Comparison of ENCODE assay signal across 23 cellular contexts in genomic region chr7:42065942-42066341, GRCh38.
DNase-seq lines count a peak whose midpoint lies in the region; ATAC-seq, FAIRE-seq and TF ChIP-seq lines count a peak whose summit lies in the region.
"Had no signal": no experiment of that assay in that cellular context is flagged by ENCODE, and none has a peak within 500 bp of the region (broad histone marks: within the 10 kb centered on the region; RNA-seq: fewer than 3 reads in every experiment).

No MANE protein-coding gene starts in this region.

- no peak overlapping the region for H2BK12ac ChIP-seq in H9 (ENCODE audit: insufficient read length, low read depth, low read length)

- H2BK20ac ChIP-seq in H9 (ENCODE audit: low read depth, low read length, poor library complexity, severe bottlenecking): no peak overlapping the region

- no peaks in the 10 kb centered on the region for H3K9me3 ChIP-seq in H9 (ENCODE audit: control insufficient read depth, low read depth, low read length)
- H3K9me3 ChIP-seq in iPS-20b (ENCODE audit: insufficient read depth, low read depth, low read length): no peaks in the 10 kb centered on the region
- H3K9me3 ChIP-seq: vagina had no signal

- H3K27me3 ChIP-seq in H9 (ENCODE audit: insufficient read depth, low read length) (no peaks in the 10 kb centered on the region; the same call in 1 of the 2 replicates), iPS-20b (ENCODE audit: insufficient read depth, low read length) (no peaks in the 10 kb centered on the region)
- H3K27me3 ChIP-seq: vagina had no signal

- peak overlapping the region; percentile 31 to 93 (median 86) for H3K27ac Mint-ChIP-seq in H9
- H3K27ac Mint-ChIP-seq: activated CD8-positive, alpha-beta memory T cell treated with anti-CD3 and anti-CD28 coated beads, Interleukin-2, amount 10 ng/mL, durations not matched to agents 7 days and 5 days; CD4-positive, CD25-positive, alpha-beta regulatory T cell; natural killer cell treated with Interleukin-12 subunit alpha and Interleukin-12 subunit beta and Interleukin-15 and Interleukin-18, amount 100 ng/mL, for 72 hours had no signal

- H3K23me2 ChIP-seq in H9 (ENCODE audit: insufficient read length, low read depth, low read length, poor library complexity, severe bottlenecking): no peaks in the 10 kb centered on the region

- TF ChIP-seq CTCF in H9 (conservative IDR thresholded peaks at IDR 0.05): no peak
- TF ChIP-seq CTCF in astrocyte of the spinal cord (IDR thresholded peaks at IDR 0.05; ENCODE audit: low read depth, low read length): no peak

- no peak for DNase-seq in H9
- peak; percentile 80 for DNase-seq in astrocyte of the spinal cord (ENCODE audit: low read depth, low spot score)
- peak; percentile 68 for DNase-seq in renal cortical epithelial cell (ENCODE audit: low read depth)
- DNase-seq in SHP77 (lab: John Stamatoyannopoulos, UW): no peak
- no peak for DNase-seq in frontal cortex (ENCODE audit: low spot score in 2 of 2)
- DNase-seq: activated CD4-positive, CD25-positive, alpha-beta regulatory T cell; activated CD8-positive, alpha-beta memory T cell treated with anti-CD3 and anti-CD28 coated beads, Interleukin-2, amount 10 ng/mL, durations not matched to agents 7 days and 5 days; activated gamma-delta T cell; amniotic stem cell; CD4-positive, CD25-positive, alpha-beta regulatory T cell; DMS79 treated with DMSO at 0.1 percent for 48 hours; islet precursor cell; NCI-H226; right cardiac atrium; stimulated activated CD4-positive, alpha-beta T cell treated with anti-CD3 and anti-CD28 coated beads, Interleukin-1b, Interleukin-23, amount 100 ng/mL, for 48 hours had no signal

- H3K4me3 ChIP-seq in astrocyte of the spinal cord (ENCODE audit: low read depth, low read length): no peak overlapping the region
- peak overlapping the region; percentile 38 for H3K4me3 ChIP-seq in iPS-20b (ENCODE audit: low read length)
- H3K4me3 ChIP-seq: lung, vagina had no signal

- H3K9ac ChIP-seq in H9 (ENCODE audit: extremely low read depth, insufficient read length, low read length) (no peak overlapping the region), iPS-20b (ENCODE audit: low read depth, low read length) (0 out of 2 replicates have a peak overlapping the region, but pooled peaks have one; percentile 14)

- H2BK5ac ChIP-seq in H9 (ENCODE audit: insufficient read length, low read length): no peak overlapping the region

- no CpG with 5 or more reads among the region's 7 CpGs for WGBS in H9 (ENCODE audit: extremely low coverage, insufficient read length, low lambda C conversion rate)

- H3K4me3 Mint-ChIP-seq in H9: peak overlapping the region; percentile 6 to 24; a peak in 4 of 5 replicates
- H3K4me3 Mint-ChIP-seq: activated CD8-positive, alpha-beta memory T cell treated with anti-CD3 and anti-CD28 coated beads, Interleukin-2, amount 10 ng/mL, durations not matched to agents 7 days and 5 days; CD4-positive, CD25-positive, alpha-beta regulatory T cell; natural killer cell treated with Interleukin-12 subunit alpha and Interleukin-12 subunit beta and Interleukin-15 and Interleukin-18, amount 100 ng/mL, for 72 hours had no signal

- no peaks in the 10 kb centered on the region for H3K79me2 ChIP-seq in H9 (ENCODE audit: insufficient read depth, low read length)

- no peaks in the 10 kb centered on the region; the same call in 1 of the 2 replicates for H3K27me3 Mint-ChIP-seq in H9 (ENCODE audit: low read depth)
- H3K27me3 Mint-ChIP-seq: CD4-positive, CD25-positive, alpha-beta regulatory T cell; natural killer cell treated with Interleukin-12 subunit alpha and Interleukin-12 subunit beta and Interleukin-15 and Interleukin-18, amount 100 ng/mL, for 72 hours had no signal

- no peak overlapping the region for H3K23ac ChIP-seq in H9 (ENCODE audit: insufficient read length, low read depth, low read length)

- H3K18ac ChIP-seq in H9 (ENCODE audit: insufficient read length, low read depth, low read length): no peak overlapping the region

- in situ Hi-C loops in astrocyte of the spinal cord (cut with HindIII; ENCODE audit: low sequenced_read_pairs): no loop called here

- H4K20me1 ChIP-seq in H9 (ENCODE audit: control insufficient read depth, insufficient read depth, insufficient read length): no peaks in the 10 kb centered on the region

- H2BK120ac ChIP-seq in H9 (ENCODE audit: low read depth, low read length, poor library complexity, severe bottlenecking): no peak overlapping the region

- peaks cover 47 to 50% of the 10 kb centered on the region in 2 experiments for H3K4me1 Mint-ChIP-seq in H9
- H3K4me1 Mint-ChIP-seq: activated CD8-positive, alpha-beta memory T cell treated with anti-CD3 and anti-CD28 coated beads, Interleukin-2, amount 10 ng/mL, durations not matched to agents 7 days and 5 days; CD4-positive, CD25-positive, alpha-beta regulatory T cell had no signal

- no peak overlapping the region for H2AFZ ChIP-seq in H9 (ENCODE audit: low read length)

- H3K56ac ChIP-seq in H9 (ENCODE audit: insufficient read length, low read depth, low read length): no peak overlapping the region

- no peaks in the 10 kb centered on the region for H3K9me3 Mint-ChIP-seq in H9
- H3K9me3 Mint-ChIP-seq: CD4-positive, CD25-positive, alpha-beta regulatory T cell; natural killer cell treated with Interleukin-12 subunit alpha and Interleukin-12 subunit beta and Interleukin-15 and Interleukin-18, amount 100 ng/mL, for 72 hours had no signal

- no peaks in the 10 kb centered on the region for H3K36me3 ChIP-seq in iPS-20b (ENCODE audit: insufficient read depth, low read depth, low read length)
- H3K36me3 ChIP-seq: vagina had no signal

- no peak overlapping the region for H4K91ac ChIP-seq in H9 (ENCODE audit: insufficient read length, low read depth, low read length)

- H3K27ac ChIP-seq in H9 (ENCODE audit: insufficient read length, low read depth, low read length) (no peak overlapping the region), iPS-20b (ENCODE audit: low read length) (no peak overlapping the region)
- H3K27ac ChIP-seq: RWPE1, vagina had no signal

- H3K36me3 Mint-ChIP-seq in H9 (ENCODE audit: insufficient read depth in 1 of 3, low read depth in 3 of 3): no peaks in the 10 kb centered on the region
- H3K36me3 Mint-ChIP-seq: activated CD8-positive, alpha-beta memory T cell treated with anti-CD3 and anti-CD28 coated beads, Interleukin-2, amount 10 ng/mL, durations not matched to agents 7 days and 5 days; CD4-positive, CD25-positive, alpha-beta regulatory T cell; natural killer cell treated with Interleukin-12 subunit alpha and Interleukin-12 subunit beta and Interleukin-15 and Interleukin-18, amount 100 ng/mL, for 72 hours had no signal

- H3K14ac ChIP-seq in H9 (ENCODE audit: insufficient read depth, low read length): no peak overlapping the region

- H3K79me1 ChIP-seq in H9 (ENCODE audit: insufficient read depth, low read depth, low read length, poor library complexity, severe bottlenecking): no peaks in the 10 kb centered on the region

- H4K5ac ChIP-seq in H9 (ENCODE audit: insufficient read length, low read depth, low read length): no peak overlapping the region

- no peak overlapping the region for H2BK15ac ChIP-seq in H9 (ENCODE audit: low read depth, low read length)

- no peak overlapping the region for H2AK5ac ChIP-seq in H9 (ENCODE audit: insufficient read length, low read length)

- FAIRE-seq in frontal cortex (lab: Jason Lieb, UNC): no peak
- FAIRE-seq: colon had no signal

- H3K4me1 ChIP-seq in H9 (ENCODE audit: insufficient read depth, low read length) (peaks cover 11% of the 10 kb centered on the region; the same call in 1 of the 2 replicates), iPS-20b (ENCODE audit: insufficient read depth, low read length) (peaks cover 36% of the 10 kb centered on the region)

- no peak overlapping the region for H3T11ph ChIP-seq in H9 (ENCODE audit: low read length)

- no peak overlapping the region for H4K8ac ChIP-seq in H9 (replicated peaks; ENCODE audit: insufficient read length, low read depth, low read length)

- H3K4ac ChIP-seq in H9 (ENCODE audit: low read depth, low read length): no peak overlapping the region

- no peak overlapping the region for H3K4me2 ChIP-seq in H9 (ENCODE audit: insufficient read depth, insufficient read length, low read length)

- ATAC-seq in activated CD4-positive, CD25-positive, alpha-beta regulatory T cell treated with anti-CD3 and anti-CD28 coated beads, Interleukin-2, amount 50 U/mL, for 24 hours: no peak
- ATAC-seq in HG03159 (IDR thresholded peaks at IDR 0.05; ENCODE audit: unreplicated experiment): no peak
- ATAC-seq: activated CD8-positive, alpha-beta memory T cell treated with anti-CD3 and anti-CD28 coated beads, Interleukin-2, amount 10 ng/mL, durations not matched to agents 7 days and 5 days; natural killer cell treated with Interleukin-12 subunit alpha and Interleukin-12 subunit beta and Interleukin-15 and Interleukin-18, amount 100 ng/mL, for 72 hours; right cardiac atrium had no signal

Comparison
In these comparisons a context has a peak if more than half of its experiments do, and no peak if none do; other contexts are left out.
1. DNase-seq: peak in astrocyte of the spinal cord (single experiment) and renal cortical epithelial cell (single experiment); none in H9 (single experiment), SHP77 (0 of 2) and frontal cortex (0 of 2).